Comparison of ENCODE assay signal across 9 cellular contexts in genomic region chrX:66360894-66361293, GRCh38.
"Had no signal": no experiment of that assay in that cellular context is flagged by ENCODE, and none has a peak within 500 bp of the region (broad histone marks: within the 10 kb centered on the region; RNA-seq: fewer than 3 reads in every experiment).

No MANE protein-coding gene starts in this region.

- DNase-seq: GM23248, GOT3, H7, HFFc6, KG1 had no signal

- H3K4me3 ChIP-seq: GM23248, HAP-1 had no signal

- H3K9me3 Mint-ChIP-seq: HFFc6 had no signal

- H2AFZ ChIP-seq: GM23248 had no signal

- H3K27ac ChIP-seq: GM23248, HL-60 had no signal

- H3K27me3 Mint-ChIP-seq: IgD-negative memory B cell had no signal

- H3K36me3 Mint-ChIP-seq: IgD-negative memory B cell had no signal

- H3K4me1 ChIP-seq: HAP-1 had no signal

- H3K9me3 ChIP-seq: HAP-1 had no signal

- H3K36me3 ChIP-seq: HAP-1 had no signal

- H3K4me1 Mint-ChIP-seq: IgD-negative memory B cell had no signal

- H3K4me3 Mint-ChIP-seq: HFFc6, IgD-negative memory B cell had no signal

- H3K9ac ChIP-seq: GM23248 had no signal

- ATAC-seq: HCT116 had no signal

- H3K27ac Mint-ChIP-seq: HFFc6 had no signal
